Comparison of ENCODE assay signal across 9 cellular contexts in the genomic region with DNA sequence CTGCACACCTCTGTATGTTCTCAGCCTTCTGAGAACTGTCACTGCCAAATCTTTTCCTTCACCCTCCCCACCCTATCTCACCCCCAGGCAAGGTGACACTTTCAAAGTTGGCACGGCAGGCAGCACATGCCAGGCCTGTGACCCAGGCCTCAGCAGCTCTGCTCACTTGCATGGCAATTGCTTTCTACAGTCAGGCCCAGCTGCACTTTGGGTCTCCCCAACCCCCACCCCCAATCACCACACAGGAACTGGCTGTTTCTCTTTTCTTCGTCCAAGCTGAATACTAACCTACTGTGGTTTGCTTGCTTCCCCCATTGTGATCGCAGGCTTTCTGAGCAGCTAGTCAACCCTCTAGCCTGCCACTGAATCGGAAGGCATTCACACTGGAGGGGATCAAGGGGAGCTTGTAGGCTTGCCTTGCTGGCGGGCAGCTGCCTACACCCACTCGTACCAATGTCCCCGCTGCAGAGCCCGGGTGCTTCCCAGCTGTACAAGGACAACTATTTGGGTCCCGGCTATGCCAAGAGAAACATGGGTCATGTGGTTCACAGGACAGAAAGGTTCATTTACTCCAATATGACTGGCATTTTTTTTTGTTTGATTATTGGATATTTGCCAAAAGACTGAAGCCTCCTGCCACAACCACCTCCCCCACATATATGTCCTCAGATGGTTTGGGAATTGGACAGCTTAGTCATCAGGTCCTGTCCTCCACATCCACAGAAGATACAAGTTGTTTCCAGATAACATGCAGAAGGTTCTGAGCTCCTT. TPM values are rescaled to one million over a fixed set of nuclear protein-coding genes. Genes with fewer than 3 reads are reported as not detected.
DNase-seq lines count a peak whose midpoint lies in the region; ATAC-seq, FAIRE-seq and TF ChIP-seq lines count a peak whose summit lies in the region.
"Had no signal": no experiment of that assay in that cellular context is flagged by ENCODE, and none has a peak within 500 bp of the region (broad histone marks: within the 10 kb centered on the region; RNA-seq: fewer than 3 reads in every experiment).

No MANE protein-coding gene starts in this region.

- peak in 3 of 5 donors; percentile 5 to 45 (median 16) for DNase-seq in CD8-positive, alpha-beta memory T cell
- DNase-seq in chondrocyte (ENCODE audit: low spot score) (no peak), RCC 7860 (ENCODE audit: low spot score) (no peak), A172 (ENCODE audit: low spot score) (no peak), Caco-2 (no peak)

- H3K9me3 ChIP-seq in CD8-positive, alpha-beta memory T cell (ENCODE audit: low read length), result no peaks in the 10 kb centered on the region
- no peaks in the 10 kb centered on the region for H3K9me3 ChIP-seq in Caco-2

- H3K36me3 Mint-ChIP-seq in CD8-positive, alpha-beta memory T cell, result peaks cover 0 to 3% (median 0%) of the 10 kb centered on the region in 3 donors
- H3K36me3 Mint-ChIP-seq in chondrocyte (ENCODE audit: low read depth) (no peaks in the 10 kb centered on the region), Caco-2 (ENCODE audit: insufficient read depth, unreplicated experiment) (peaks cover 19% of the 10 kb centered on the region)
- peaks cover 18% of the 10 kb centered on the region for H3K36me3 Mint-ChIP-seq in stimulated activated memory B cell treated with anti-CD40 and anti-IgM and Interleukin-4, amounts not matched to agents 10 μg/mL and 1 μg/mL and 100 μg/mL, for 72 hours

- ATAC-seq in GM19452 (IDR thresholded peaks at IDR 0.05; ENCODE audit: unreplicated experiment), result peak; percentile 82
- ATAC-seq in HG03571 (IDR thresholded peaks at IDR 0.05; ENCODE audit: unreplicated experiment), result peak; percentile 91
- peak; percentile 97 for ATAC-seq in stimulated activated memory B cell treated with anti-CD40 and anti-IgM and Interleukin-4, amounts not matched to agents 10 μg/mL and 1 μg/mL and 100 μg/mL, for 72 hours

- H3K4me3 ChIP-seq in CD8-positive, alpha-beta memory T cell (ENCODE audit: low read length), result no peak overlapping the region
- no peak overlapping the region for H3K4me3 ChIP-seq in Caco-2 (ENCODE audit: low read depth, low read length)

- H3K4me1 ChIP-seq in CD8-positive, alpha-beta memory T cell (ENCODE audit: insufficient read depth, low read length), result peaks cover 5% of the 10 kb centered on the region
- no peaks in the 10 kb centered on the region for H3K4me1 ChIP-seq in Caco-2

- H3K27me3 Mint-ChIP-seq in CD8-positive, alpha-beta memory T cell, result peaks cover 0 to 4% of the 10 kb centered on the region in 2 donors
- H3K27me3 Mint-ChIP-seq in chondrocyte (ENCODE audit: low read depth), result no peaks in the 10 kb centered on the region
- H3K27me3 Mint-ChIP-seq in stimulated activated memory B cell treated with anti-CD40 and anti-IgM and Interleukin-4, amounts not matched to agents 10 μg/mL and 1 μg/mL and 100 μg/mL, for 72 hours, result no peaks in the 10 kb centered on the region
- H3K27me3 Mint-ChIP-seq in Caco-2 (ENCODE audit: insufficient read depth, unreplicated experiment), result no peaks in the 10 kb centered on the region

- no peaks in the 10 kb centered on the region for H3K36me3 ChIP-seq in CD8-positive, alpha-beta memory T cell (ENCODE audit: insufficient read depth, low read length)
- H3K36me3 ChIP-seq in Caco-2 (ENCODE audit: control insufficient read depth, insufficient read depth, low read length), result no peaks in the 10 kb centered on the region

- no TSS peak for BruUV-seq in Caco-2 (replicated peaks; lab: Mats Ljungman, UMichigan)

- FAIRE-seq in RCC 7860 (lab: Jason Lieb, UNC), result no peak
- FAIRE-seq: colon had no signal

- TF ChIP-seq CTCF in chondrocyte (IDR thresholded peaks at IDR 0.05) (no peak), Caco-2 (IDR thresholded peaks at IDR 0.05; ENCODE audit: insufficient read depth in 1 of 2, low read depth in 1 of 2, low read length in 1 of 2, severe bottlenecking in 1 of 2, unreplicated experiment in 1 of 2) (no peak)

- no peaks in the 10 kb centered on the region for H3K27me3 ChIP-seq in CD8-positive, alpha-beta memory T cell (ENCODE audit: insufficient read depth, low read length, poor library complexity, severe bottlenecking)
- no peaks in the 10 kb centered on the region for H3K27me3 ChIP-seq in Caco-2 (replicated peaks; ENCODE audit: control insufficient read depth, insufficient read depth, low read length)

- H3K9me3 Mint-ChIP-seq in CD8-positive, alpha-beta memory T cell, result no peaks in the 10 kb centered on the region
- no peaks in the 10 kb centered on the region for H3K9me3 Mint-ChIP-seq in chondrocyte (ENCODE audit: low read depth)
- H3K9me3 Mint-ChIP-seq in stimulated activated memory B cell treated with anti-CD40 and anti-IgM and Interleukin-4, amounts not matched to agents 10 μg/mL and 1 μg/mL and 100 μg/mL, for 72 hours, result no peaks in the 10 kb centered on the region
- no peaks in the 10 kb centered on the region for H3K9me3 Mint-ChIP-seq in Caco-2 (ENCODE audit: unreplicated experiment)

- CTCF ChIA-PET in CD8-positive, alpha-beta memory T cell (lab: Charles Lee), result no interaction called here
- CTCF ChIA-PET in Caco-2 (lab: Charles Lee), result no interaction called here

- no peak overlapping the region for H3K27ac ChIP-seq in CD8-positive, alpha-beta memory T cell (ENCODE audit: low read depth, low read length)

- POLR2A ChIA-PET in CD8-positive, alpha-beta memory T cell (lab: Charles Lee), result interaction anchor here (1.2 kb wide), 1 partner anchor 49 kb away, joined by 4 read pairs; no protein-coding TSS in a partner anchor
- POLR2A ChIA-PET in Caco-2 (lab: Charles Lee), result no interaction called here

- H3K4me1 Mint-ChIP-seq in CD8-positive, alpha-beta memory T cell, result peaks cover 0 to 16% (median 9%) of the 10 kb centered on the region in 3 donors
- H3K4me1 Mint-ChIP-seq in chondrocyte (ENCODE audit: low read depth) (peaks cover 27% of the 10 kb centered on the region), Caco-2 (ENCODE audit: low read depth, unreplicated experiment) (peaks cover 3% of the 10 kb centered on the region)
- peaks cover 25% of the 10 kb centered on the region for H3K4me1 Mint-ChIP-seq in stimulated activated memory B cell treated with anti-CD40 and anti-IgM and Interleukin-4, amounts not matched to agents 10 μg/mL and 1 μg/mL and 100 μg/mL, for 72 hours

- intact Hi-C loops in Caco-2 (cut with micrococcal nuclease; ENCODE audit: unreplicated experiment), result no loop called here

- H3K27ac Mint-ChIP-seq in CD8-positive, alpha-beta memory T cell, result peak overlapping the region in 4 of 8 donors; percentile 13 to 85 (median 48)
- peak overlapping the region; percentile 87 for H3K27ac Mint-ChIP-seq in chondrocyte (ENCODE audit: unreplicated experiment)
- H3K27ac Mint-ChIP-seq in stimulated activated memory B cell treated with anti-CD40 and anti-IgM and Interleukin-4, amounts not matched to agents 10 μg/mL and 1 μg/mL and 100 μg/mL, for 72 hours, result peak overlapping the region; percentile 78
- H3K27ac Mint-ChIP-seq in Caco-2 (ENCODE audit: unreplicated experiment), result no peak overlapping the region

- H3K4me3 Mint-ChIP-seq in CD8-positive, alpha-beta memory T cell, result peak overlapping the region in 2 of 7 donors; percentile 47 to 72
- H3K4me3 Mint-ChIP-seq in chondrocyte (ENCODE audit: unreplicated experiment), result peak overlapping the region; percentile 2
- H3K4me3 Mint-ChIP-seq in stimulated activated memory B cell treated with anti-CD40 and anti-IgM and Interleukin-4, amounts not matched to agents 10 μg/mL and 1 μg/mL and 100 μg/mL, for 72 hours, result no peak overlapping the region
- H3K4me3 Mint-ChIP-seq in Caco-2 (ENCODE audit: unreplicated experiment), result no peak overlapping the region

RNA-seq across cellular contexts. Expression of gene SLC25A43, which starts 28.1 kb away (rescaled TPM):
- total RNA-seq in CD8-positive, alpha-beta memory T cell, result 10 to 100 TPM; 10.6 to 11.8 TPM
- polyA plus RNA-seq in CD8-positive, alpha-beta memory T cell, result 7.6 TPM
- total RNA-seq in chondrocyte (13.2 to 17.2 TPM (median 16.1 TPM) in 3 replicates), Caco-2 (2022) (13.4 and 14.4 TPM in 2 replicates)
- total RNA-seq in A172 (2014; rRNA removed; shearing (Covaris generic)), result 13.2 and 14.9 TPM in 2 replicates

RNA-seq across cellular contexts. Expression of gene SLC25A5, which starts 41.0 kb away (rescaled TPM):
- total RNA-seq in CD8-positive, alpha-beta memory T cell, result 100 to 1,000 TPM; 644 to 674 TPM
- 221 TPM for polyA plus RNA-seq in CD8-positive, alpha-beta memory T cell
- total RNA-seq in chondrocyte, result 148 to 195 TPM (median 153 TPM) in 3 replicates
- total RNA-seq in A172 (2014; rRNA removed; shearing (Covaris generic)), result 161 and 176 TPM in 2 replicates
- 416 and 445 TPM in 2 replicates for total RNA-seq in Caco-2 (2022)

Comparison
In these comparisons a context has a peak if more than half of its experiments do, and no peak if none do; other contexts are left out.
1. DNase-seq: peak in CD8-positive, alpha-beta memory T cell (3 of 5); none in chondrocyte (single experiment), RCC 7860 (single experiment), A172 (single experiment) and Caco-2 (0 of 2).
2. Peak in every context shown above with its lines, with median percentiles within 50 percentile points of each other: ATAC-seq.